In the genomic region with DNA sequence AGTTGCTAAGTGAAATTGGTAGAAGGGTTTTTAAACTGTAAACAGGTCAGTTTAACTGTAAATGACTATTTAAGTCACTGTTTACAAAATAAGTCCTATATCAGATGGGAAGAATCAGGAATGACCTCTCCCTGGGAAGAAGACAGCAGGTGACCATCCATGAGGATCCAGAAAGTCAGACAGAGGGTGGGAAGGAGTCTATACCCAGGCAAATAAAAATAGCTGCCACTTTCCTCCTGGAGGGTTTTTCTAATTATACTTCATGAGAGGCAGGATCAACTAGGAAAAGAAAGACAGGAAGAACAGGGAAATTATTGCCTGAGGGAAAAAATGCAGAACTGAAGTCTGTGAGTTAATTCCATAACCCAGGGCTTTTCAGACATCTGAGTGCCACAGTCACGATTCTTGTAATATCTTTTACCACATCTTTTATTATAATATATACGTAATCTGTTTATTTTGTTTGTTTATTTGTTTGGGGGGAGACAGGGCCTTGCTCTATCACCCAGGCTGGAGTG, we compare ENCODE assay signal across 27 cellular contexts. TPM values are rescaled to one million over a fixed set of nuclear protein-coding genes. Genes with fewer than 3 reads are reported as not detected.
A peak's percentile ranks its signal among the peaks of the same experiment; 100 is the strongest.
DNase-seq lines count a peak whose midpoint lies in the region; FAIRE-seq and TF ChIP-seq lines count a peak whose summit lies in the region.
"Had no signal": no experiment of that assay in that cellular context is flagged by ENCODE, and none has a peak within 500 bp of the region (broad histone marks: within the 10 kb centered on the region; RNA-seq: fewer than 3 reads in every experiment).

No MANE protein-coding gene starts in this region.

- H4K20me1 ChIP-seq in H1 (replicated peaks in 1 of 2; ENCODE audit: control insufficient read depth in 1 of 2, insufficient read depth in 2 of 2, low read length in 2 of 2): no peaks in the 10 kb centered on the region

- H2AK5ac ChIP-seq in H1 (ENCODE audit: low read depth, low read length): no peak overlapping the region

- peak overlapping the region in 1 of 2 experiments; percentile 46; a peak in 2 of 4 replicates for H3K4me2 ChIP-seq in H1 (ENCODE audit: insufficient read depth in 1 of 2, low read depth in 2 of 2, low read length in 2 of 2)
- H3K4me2 ChIP-seq: SK-N-SH had no signal

- no peak overlapping the region for H3K14ac ChIP-seq in H1 (ENCODE audit: insufficient read length)

- H2AFZ ChIP-seq in H1 (ENCODE audit: low read length): no peak overlapping the region

- WGBS in H1 (ENCODE audit: extremely low coverage in 1 of 2, insufficient coverage in 1 of 2, insufficient read length in 1 of 2, insufficient replicate concordance in 2 of 2, low coverage in 1 of 2, low lambda C conversion rate in 2 of 2, missing lambda C conversion rate in 1 of 2), 2 experiments: 87% methylated on average over 2 of the region's 2 CpGs; no CpG with 5 or more reads in 1 of the 2 experiments
- 54% methylated on average over 2 of the region's 2 CpGs for WGBS in thymus
- WGBS in esophagus squamous epithelium, 2 donors: 36 to 52% methylated on average over 2 of the region's 2 CpGs

- H4K8ac ChIP-seq in H1 (ENCODE audit: extremely low read depth, insufficient read depth, low read length): no peak overlapping the region

- TF ChIP-seq CTCF in H1 (IDR thresholded peaks at IDR 0.05; ENCODE audit: control extremely low read depth in 1 of 3, insufficient read depth in 1 of 3, low read depth in 1 of 3, low read length in 3 of 3): no peak
- no peak for TF ChIP-seq CTCF in esophagus squamous epithelium (IDR thresholded peaks at IDR 0.05)

- no peak overlapping the region for H3K4ac ChIP-seq in H1 (replicated peaks; ENCODE audit: insufficient read length, low read depth, low read length)

- CTCF ChIA-PET in H1 (lab: Charles Lee; ENCODE audit: partially characterized antibody): interaction anchor here (0.5 to 4.3 kb wide), 7 partner anchors 12 to 125 kb away, joined by 3 to 20 read pairs (median 7); no protein-coding TSS in a partner anchor

- no peak overlapping the region for H2BK15ac ChIP-seq in H1 (ENCODE audit: low read length)

- H3K56ac ChIP-seq in H1 (replicated peaks; ENCODE audit: insufficient read length, low read depth, low read length): no peak overlapping the region

- H3K23ac ChIP-seq in H1 (ENCODE audit: insufficient read length): no peak overlapping the region

- no peak overlapping the region for H4K91ac ChIP-seq in H1 (replicated peaks; ENCODE audit: insufficient read length, low read length)

- no peak overlapping the region for H3K4me3 ChIP-seq in HUES6 (ENCODE audit: low read depth, low read length)
- H3K4me3 ChIP-seq in H1 (ENCODE audit: extremely low read depth in 1 of 4, insufficient read depth in 2 of 4, low read depth in 3 of 4, low read length in 4 of 4): no peak overlapping the region
- H3K4me3 ChIP-seq in thymus (ENCODE audit: low read length): peak overlapping the region; percentile 6
- H3K4me3 ChIP-seq in esophagus squamous epithelium: no peak overlapping the region

- no peaks in the 10 kb centered on the region for H3K79me1 ChIP-seq in H1 (ENCODE audit: low read depth, low read length)

- peak overlapping the region; percentile 82; the same call in 1 of the 2 replicates for H2BK5ac ChIP-seq in H1 (ENCODE audit: low read depth, low read length)

- TF ChIP-seq POLR2A in H1 (IDR thresholded peaks at IDR 0.05; ENCODE audit: control extremely low read depth in 1 of 2, low read depth in 2 of 2, low read length in 2 of 2): no peak
- no peak for TF ChIP-seq POLR2A in esophagus squamous epithelium (IDR thresholded peaks at IDR 0.05)

- peak overlapping the region; percentile 36 for H3K9ac ChIP-seq in HUES6 (ENCODE audit: low read length)
- H3K9ac ChIP-seq in H1 (replicated peaks in 1 of 4; ENCODE audit: extremely low read depth in 1 of 4, low read depth in 3 of 4, low read length in 3 of 4): no peak overlapping the region
- H3K9ac ChIP-seq: SK-N-SH had no signal

- H3K36me3 ChIP-seq in HUES6 (ENCODE audit: control insufficient read depth, insufficient read depth, low read length): no peaks in the 10 kb centered on the region
- H3K36me3 ChIP-seq in H1 (ENCODE audit: control insufficient read depth in 2 of 4, insufficient read depth in 4 of 4, low read length in 3 of 4): no peaks in the 10 kb centered on the region
- H3K36me3 ChIP-seq in thymus (ENCODE audit: control insufficient read depth, insufficient read depth): peaks cover 7% of the 10 kb centered on the region
- no peaks in the 10 kb centered on the region for H3K36me3 ChIP-seq in esophagus squamous epithelium

- POLR2A ChIA-PET in H1 (lab: Charles Lee; ENCODE audit: partially characterized antibody): interaction anchor here (0.5 to 1.8 kb wide), 2 partner anchors 23 to 312 kb away, joined by 3 to 5 read pairs; no protein-coding TSS in a partner anchor

- TF ChIP-seq RAD21 in H1 (IDR thresholded peaks at IDR 0.05 in 1 of 2, conservative IDR thresholded peaks at IDR 0.05 in 1 of 2; ENCODE audit: low read depth in 2 of 2, low read length in 2 of 2): no peak

- no peak overlapping the region for H3K18ac ChIP-seq in H1 (ENCODE audit: extremely low read depth, low read length)

- H3K27ac ChIP-seq in HUES6 (ENCODE audit: low read depth, low read length) (peak overlapping the region; percentile 94), H1 (ENCODE audit: low read depth, low read length) (no peak overlapping the region), thymus (ENCODE audit: low read depth) (no peak overlapping the region), esophagus squamous epithelium (no peak overlapping the region)
- H3K27ac ChIP-seq: 22Rv1 had no signal

- no peak for TF ChIP-seq EP300 in H1 (IDR thresholded peaks at IDR 0.05; ENCODE audit: borderline replicate concordance in 1 of 2, low read depth in 2 of 2, low read length in 2 of 2)

- 0 out of 2 replicates have a peak overlapping the region, but pooled peaks have one; percentile 10 for H2BK12ac ChIP-seq in H1 (ENCODE audit: low read depth, low read length)

- H3K4me1 ChIP-seq in HUES6 (ENCODE audit: control insufficient read depth, insufficient read depth, low read length) (peaks cover 54% of the 10 kb centered on the region), H1 (replicated peaks in 1 of 4; ENCODE audit: control insufficient read depth in 3 of 4, insufficient read depth in 4 of 4, low read length in 3 of 4) (peaks cover 3 to 30% (median 29%) of the 10 kb centered on the region in 4 experiments), thymus (ENCODE audit: control insufficient read depth, insufficient read depth, low read length) (peaks cover 45% of the 10 kb centered on the region), esophagus squamous epithelium (peaks cover 0 to 19% (median 4%) of the 10 kb centered on the region in 3 donors)

- no peak for FAIRE-seq in H1 (lab: Jason Lieb, UNC)
- FAIRE-seq: H54, RCC 7860 had no signal

- H2BK20ac ChIP-seq in H1 (ENCODE audit: low read length): no peak overlapping the region

- H3K9me3 ChIP-seq in HUES6 (ENCODE audit: control insufficient read depth, insufficient read depth, low read depth, low read length) (no peaks in the 10 kb centered on the region), H1 (ENCODE audit: insufficient read depth in 2 of 2, low read depth in 1 of 2, low read length in 1 of 2) (no peaks in the 10 kb centered on the region), thymus (ENCODE audit: control insufficient read depth) (no peaks in the 10 kb centered on the region), esophagus squamous epithelium (no peaks in the 10 kb centered on the region)
- H3K9me3 ChIP-seq: SK-N-SH had no signal

- intact Hi-C loops in esophagus squamous epithelium (cut with DNase I): no loop called here

- H4K5ac ChIP-seq in H1 (ENCODE audit: insufficient read length, low read depth, low read length): peak overlapping the region; percentile 12

- peak overlapping the region; percentile 48 for H2BK120ac ChIP-seq in H1 (replicated peaks; ENCODE audit: low read depth, low read length)

- H3K23me2 ChIP-seq in H1 (ENCODE audit: low read depth, low read length): no peaks in the 10 kb centered on the region

- peak; percentile 2 for DNase-seq in NCI-H2227 treated with DMSO at 0.1 percent for 48 hours (lab: John Stamatoyannopoulos, UW)
- DNase-seq in NCI-H2227 (lab: John Stamatoyannopoulos, UW; ENCODE audit: unreplicated experiment): no peak
- no peak for DNase-seq in H1 (ENCODE audit: low read depth in 1 of 2, low spot score in 2 of 2)
- no peak for DNase-seq in DMS114 treated with DMSO at 0.1 percent for 48 hours (lab: John Stamatoyannopoulos, UW; ENCODE audit: unreplicated experiment)
- no peak for DNase-seq in cerebellum (ENCODE audit: low spot score)
- no peak for DNase-seq in esophagus squamous epithelium (lab: John Stamatoyannopoulos, UW)
- DNase-seq: AML-193, GF-D8, HFFc6, MM.1S, NCI-H1105, NCI-H2081, NCI-H2171 treated with DMSO at 0.1 percent for 48 hours, NCI-H510A, NCI-H748 treated with DMSO at 0.1 percent for 48 hours, SHP77, SK-N-SH had no signal

- no peaks in the 10 kb centered on the region for H3K27me3 ChIP-seq in HUES6 (ENCODE audit: control insufficient read depth, insufficient read depth, low read length)
- H3K27me3 ChIP-seq in H1 (replicated peaks in 1 of 4; ENCODE audit: control insufficient read depth in 3 of 4, extremely low read depth in 1 of 4, insufficient read depth in 3 of 4, low read length in 3 of 4): no peaks in the 10 kb centered on the region
- H3K27me3 ChIP-seq in thymus (ENCODE audit: control insufficient read depth, insufficient read depth): no peaks in the 10 kb centered on the region
- peaks cover 0 to 6% (median 0%) of the 10 kb centered on the region in 4 donors for H3K27me3 ChIP-seq in esophagus squamous epithelium

- H3K79me2 ChIP-seq in H1 (ENCODE audit: control insufficient read depth in 1 of 2, insufficient read depth in 2 of 2, low read length in 2 of 2): no peaks in the 10 kb centered on the region

RNA-seq across cellular contexts. Expression of a gene that starts 7.0 kb away (rescaled TPM):
- total RNA-seq in H1 (2021; fragmentation: NEBNext Ultra II Directional; extraction: Animal tissue kit (Norgen Biotek cat#: 25700)): not detected in 2 replicates
- polyA plus RNA-seq in H1 (2011; rRNA removed) (not detected in 2 replicates), thymus (38.4 TPM)
- polyA plus RNA-seq in H1 (2011; cell fraction: cytosol; rRNA removed): not detected
- not detected for polyA plus RNA-seq in H1 (2011; cell fraction: nucleus; rRNA removed)
- polyA plus RNA-seq in H1 (2012, experiment 1 of 2): not detected in 4 replicates
- not detected for polyA plus RNA-seq in H1 (2012, experiment 2 of 2)
- polyA plus RNA-seq in H1 (2013, experiment 1 of 2): 0.04 TPM
- 0.06 TPM for polyA plus RNA-seq in H1 (2013, experiment 2 of 2)
- not detected in 2 replicates for polyA minus RNA-seq in H1 (2011; rRNA and poly(A)+ RNA removed)
- polyA minus RNA-seq in H1 (2011; cell fraction: cytosol; rRNA and poly(A)+ RNA removed): not detected
- polyA minus RNA-seq in H1 (2011; cell fraction: nucleus; rRNA and poly(A)+ RNA removed): not detected
- total RNA-seq in cerebellum (not detected), esophagus squamous epithelium (not detected)
- total RNA-seq: Daoy, HFFc6, HT-29, LHCN-M2 had no signal
- polyA plus RNA-seq: SK-N-SH had no signal

RNA-seq across cellular contexts. Expression of a gene that starts 39.9 kb away (rescaled TPM):
- total RNA-seq in H1 (2021; fragmentation: NEBNext Ultra II Directional; extraction: Animal tissue kit (Norgen Biotek cat#: 25700)): not detected in 2 replicates
- not detected in 2 replicates for polyA plus RNA-seq in H1 (2011; rRNA removed)
- not detected for polyA plus RNA-seq in H1 (2011; cell fraction: cytosol; rRNA removed)
- polyA plus RNA-seq in H1 (2011; cell fraction: nucleus; rRNA removed): not detected
- polyA plus RNA-seq in H1 (2012, experiment 1 of 2): not detected in 4 replicates
- polyA plus RNA-seq in H1 (2012, experiment 2 of 2): not detected
- polyA plus RNA-seq in H1 (2013, experiment 1 of 2): 0.04 TPM
- 0.07 TPM for polyA plus RNA-seq in H1 (2013, experiment 2 of 2)
- polyA minus RNA-seq in H1 (2011; rRNA and poly(A)+ RNA removed): not detected in 2 replicates
- polyA minus RNA-seq in H1 (2011; cell fraction: cytosol; rRNA and poly(A)+ RNA removed): not detected
- not detected for polyA minus RNA-seq in H1 (2011; cell fraction: nucleus; rRNA and poly(A)+ RNA removed)
- 11.2 TPM for polyA plus RNA-seq in thymus
- 0.27 TPM for total RNA-seq in cerebellum
- total RNA-seq in esophagus squamous epithelium: 10 to 100 TPM; 28.2 to 50.5 (median 35.9) TPM
- total RNA-seq: Daoy, HFFc6, LHCN-M2 had no signal
- polyA plus RNA-seq: SK-N-SH had no signal

RNA-seq across cellular contexts. Expression of a gene that starts 47.6 kb away (rescaled TPM):
- not detected in 2 replicates for total RNA-seq in H1 (2021; fragmentation: NEBNext Ultra II Directional; extraction: Animal tissue kit (Norgen Biotek cat#: 25700))
- polyA plus RNA-seq in H1 (2011; rRNA removed) (0.03 TPM in 1 of 2 replicates, not detected in the other), thymus (0.18 TPM)
- not detected for polyA plus RNA-seq in H1 (2011; cell fraction: cytosol; rRNA removed)
- polyA plus RNA-seq in H1 (2011; cell fraction: nucleus; rRNA removed): not detected
- polyA plus RNA-seq in H1 (2012, experiment 1 of 2): not detected in 4 replicates
- polyA plus RNA-seq in H1 (2012, experiment 2 of 2): not detected
- 0.06 TPM for polyA plus RNA-seq in H1 (2013, experiment 1 of 2)
- polyA plus RNA-seq in H1 (2013, experiment 2 of 2): 0.06 TPM
- polyA minus RNA-seq in H1 (2011; rRNA and poly(A)+ RNA removed): not detected in 2 replicates
- polyA minus RNA-seq in H1 (2011; cell fraction: cytosol; rRNA and poly(A)+ RNA removed): not detected
- polyA minus RNA-seq in H1 (2011; cell fraction: nucleus; rRNA and poly(A)+ RNA removed): not detected
- total RNA-seq in cerebellum (not detected), esophagus squamous epithelium (not detected)
- total RNA-seq: Daoy, HFFc6, HT-29, LHCN-M2, OCI-LY7 had no signal
- polyA plus RNA-seq: IgD-negative memory B cell, SK-N-SH had no signal

Comparison
In these comparisons a context has a peak if more than half of its experiments do, and no peak if none do; other contexts are left out.
1. RNA of a gene that starts 39.9 kb away (total RNA-seq): 28.2 to 50.5 TPM in esophagus squamous epithelium; 0.27 TPM in cerebellum (single experiment) and not detected in H1; every median in the first group is over 10 times any median in the second.